In the genomic region with DNA sequence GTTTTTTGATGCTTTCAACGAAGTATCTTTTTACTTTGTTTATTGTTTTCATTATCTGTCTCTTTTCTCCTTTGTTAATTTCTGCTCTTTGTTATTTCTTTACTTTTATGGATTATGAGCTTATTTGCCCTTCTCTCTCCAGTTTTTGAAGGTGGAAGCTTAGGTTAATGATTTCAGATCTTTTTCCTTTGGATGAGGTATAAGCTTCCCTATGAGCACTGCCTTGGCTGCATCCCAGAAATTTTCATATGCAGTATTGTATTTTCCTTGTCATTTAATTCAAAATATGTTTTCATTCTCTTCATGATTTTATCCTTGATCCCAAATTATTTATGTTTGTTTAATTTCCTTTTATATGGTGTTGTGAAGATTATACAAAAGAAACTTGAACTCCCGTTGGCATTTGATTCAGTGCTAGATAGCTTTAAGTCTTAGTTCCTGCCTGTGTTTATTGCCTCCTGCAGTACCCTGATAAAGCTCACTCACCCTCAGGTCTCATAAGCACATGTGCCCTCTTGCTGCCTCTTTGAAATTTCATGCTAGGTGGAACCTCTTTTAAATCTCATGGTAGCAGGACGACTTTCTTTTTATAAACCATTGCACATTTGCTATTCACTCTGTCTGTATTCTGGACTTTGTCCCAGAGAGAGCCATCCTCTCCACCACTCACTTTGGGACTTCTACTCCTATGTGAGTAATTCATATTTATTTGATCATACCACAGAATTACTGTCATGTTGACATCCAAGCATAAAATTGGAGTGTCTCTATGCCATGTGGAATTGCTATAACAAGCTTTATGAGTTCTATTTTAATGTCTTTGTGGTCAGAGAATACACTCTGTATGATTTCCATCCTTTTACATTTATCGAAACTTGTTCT, we compare ENCODE assay signal across 25 cellular contexts. TPM values are rescaled to one million over a fixed set of nuclear protein-coding genes. Genes with fewer than 3 reads are reported as not detected.
DNase-seq lines count a peak whose midpoint lies in the region; ATAC-seq, FAIRE-seq and TF ChIP-seq lines count a peak whose summit lies in the region.
"Had no signal": no experiment of that assay in that cellular context is flagged by ENCODE, and none has a peak within 500 bp of the region (broad histone marks: within the 10 kb centered on the region; RNA-seq: fewer than 3 reads in every experiment).

No MANE protein-coding gene starts in this region.

- peak; percentile 45 for FAIRE-seq in H1 (lab: Jason Lieb, UNC)
- no peak for FAIRE-seq in pancreas (lab: Jason Lieb, UNC)
- FAIRE-seq: bronchial epithelial cell had no signal

- H3K79me2 ChIP-seq in PC-3 (ENCODE audit: low read length): no peaks in the 10 kb centered on the region
- no peaks in the 10 kb centered on the region for H3K79me2 ChIP-seq in H1 (ENCODE audit: control insufficient read depth in 1 of 2, insufficient read depth in 2 of 2, low read length in 2 of 2)
- H3K79me2 ChIP-seq: parathyroid adenoma had no signal

- no peak for TF ChIP-seq RAD21 in H1 (IDR thresholded peaks at IDR 0.05 in 1 of 2, conservative IDR thresholded peaks at IDR 0.05 in 1 of 2; ENCODE audit: low read depth in 2 of 2, low read length in 2 of 2)

- no peak overlapping the region for H3K4me3 ChIP-seq in PC-3 (ENCODE audit: low read length)
- no peak overlapping the region for H3K4me3 ChIP-seq in H1 (ENCODE audit: extremely low read depth in 1 of 4, insufficient read depth in 2 of 4, low read depth in 3 of 4, low read length in 4 of 4)
- H3K4me3 ChIP-seq in pancreas: no peak overlapping the region
- H3K4me3 ChIP-seq in testis: no peak overlapping the region
- H3K4me3 ChIP-seq: HAP-1, right atrium auricular region, SK-N-MC, spleen, stomach, tibial artery had no signal

- 77% methylated on average over 4 of the region's 4 CpGs; no CpG with 5 or more reads in 1 of the 2 experiments for WGBS in H1 (ENCODE audit: extremely low coverage in 1 of 2, insufficient coverage in 1 of 2, insufficient read length in 1 of 2, insufficient replicate concordance in 2 of 2, low coverage in 1 of 2, low lambda C conversion rate in 2 of 2, missing lambda C conversion rate in 1 of 2), 2 experiments
- WGBS in pancreas, 2 donors: 40 to 41% methylated on average over 4 of the region's 4 CpGs
- 84 to 91% methylated on average over 4 of the region's 4 CpGs for WGBS in testis, 2 donors

- no peak overlapping the region for H4K5ac ChIP-seq in H1 (ENCODE audit: insufficient read length, low read depth, low read length)

- H4K8ac ChIP-seq in H1 (ENCODE audit: extremely low read depth, insufficient read depth, low read length): no peak overlapping the region

- no peak overlapping the region for H4K91ac ChIP-seq in H1 (replicated peaks; ENCODE audit: insufficient read length, low read length)

- BruUV-seq in PC-3 (replicated peaks; lab: Mats Ljungman, UMichigan): no TSS peak

- no peaks in the 10 kb centered on the region for H3K9me2 ChIP-seq in PC-3 (replicated peaks; ENCODE audit: low read length)

- POLR2A ChIA-PET in PC-3 (lab: Charles Lee; ENCODE audit: unreplicated experiment): no interaction called here
- POLR2A ChIA-PET in H1 (lab: Charles Lee; ENCODE audit: partially characterized antibody): interaction anchor here (1.1 kb wide), 1 partner anchor 123 kb away, joined by 3 read pairs; no protein-coding TSS in a partner anchor

- H4K20me1 ChIP-seq in PC-3 (ENCODE audit: low read length) (no peaks in the 10 kb centered on the region), H1 (replicated peaks in 1 of 2; ENCODE audit: control insufficient read depth in 1 of 2, insufficient read depth in 2 of 2, low read length in 2 of 2) (no peaks in the 10 kb centered on the region)

- TF ChIP-seq EP300 in H1 (IDR thresholded peaks at IDR 0.05; ENCODE audit: borderline replicate concordance in 1 of 2, low read depth in 2 of 2, low read length in 2 of 2): no peak

- H3K18ac ChIP-seq in H1 (ENCODE audit: extremely low read depth, low read length): no peak overlapping the region

- no peaks in the 10 kb centered on the region for H3K23me2 ChIP-seq in H1 (ENCODE audit: low read depth, low read length)

- no peak overlapping the region for H2BK5ac ChIP-seq in H1 (ENCODE audit: low read depth, low read length)

- H3K4me1 ChIP-seq in PC-3 (ENCODE audit: insufficient read depth, low read length): peaks cover 19% of the 10 kb centered on the region
- H3K4me1 ChIP-seq in H1 (replicated peaks in 1 of 4; ENCODE audit: control insufficient read depth in 3 of 4, insufficient read depth in 4 of 4, low read length in 3 of 4): no peaks in the 10 kb centered on the region
- peaks cover 0 to 10% (median 8%) of the 10 kb centered on the region in 3 donors for H3K4me1 ChIP-seq in pancreas
- no peaks in the 10 kb centered on the region for H3K4me1 ChIP-seq in testis
- H3K4me1 ChIP-seq: BE2C, HAP-1, parathyroid adenoma, right atrium auricular region, spleen, stomach, tibial artery had no signal

- H3F3A ChIP-seq in PC-3 (ENCODE audit: low read length, unreplicated experiment): no peaks in the 10 kb centered on the region

- H3K36me3 ChIP-seq in PC-3 (ENCODE audit: low read depth, low read length): no peaks in the 10 kb centered on the region
- H3K36me3 ChIP-seq in H1 (ENCODE audit: control insufficient read depth in 2 of 4, insufficient read depth in 4 of 4, low read length in 3 of 4): no peaks in the 10 kb centered on the region
- H3K36me3 ChIP-seq in pancreas: no peaks in the 10 kb centered on the region
- H3K36me3 ChIP-seq in testis (ENCODE audit: low read depth, missing control alignments): no peaks in the 10 kb centered on the region
- H3K36me3 ChIP-seq: BE2C, HAP-1, right atrium auricular region, spleen, stomach, tibial artery had no signal

- no peak overlapping the region for H2AK5ac ChIP-seq in H1 (ENCODE audit: low read depth, low read length)

- no peaks in the 10 kb centered on the region for H3K79me1 ChIP-seq in H1 (ENCODE audit: low read depth, low read length)

- H2AFZ ChIP-seq in PC-3 (ENCODE audit: low read length): no peak overlapping the region
- H2AFZ ChIP-seq in H1 (ENCODE audit: low read length): no peak overlapping the region
- H2AFZ ChIP-seq: parathyroid adenoma had no signal

- no peak overlapping the region for H3K56ac ChIP-seq in H1 (replicated peaks; ENCODE audit: insufficient read length, low read depth, low read length)

- no peak overlapping the region for H2BK15ac ChIP-seq in H1 (ENCODE audit: low read length)

- H2BK20ac ChIP-seq in H1 (ENCODE audit: low read length): no peak overlapping the region

- H3K4ac ChIP-seq in H1 (replicated peaks; ENCODE audit: insufficient read length, low read depth, low read length): no peak overlapping the region

- TF ChIP-seq CTCF in PC-3 (conservative IDR thresholded peaks at IDR 0.05; ENCODE audit: low read depth, low read length) (no peak), H1 (IDR thresholded peaks at IDR 0.05; ENCODE audit: control extremely low read depth in 1 of 3, insufficient read depth in 1 of 3, low read depth in 1 of 3, low read length in 3 of 3) (no peak), pancreas (IDR thresholded peaks at IDR 0.05) (no peak), testis (IDR thresholded peaks at IDR 0.05) (no peak)

- H2BK12ac ChIP-seq in H1 (ENCODE audit: low read depth, low read length): no peak overlapping the region

- ATAC-seq in PC-3 (peak; percentile 69), pancreas (peak; percentile 87 to 96 (median 91))
- ATAC-seq in stimulated activated naive CD8-positive, alpha-beta T cell treated with anti-CD3 and anti-CD28 coated beads, Interleukin-15, Interleukin-2, amounts not matched to agents 100 U/mL and 50 U/mL, for 24 hours: no peak
- ATAC-seq: activated naive CD4-positive, alpha-beta T cell treated with anti-CD3 and anti-CD28 coated beads, Interleukin-2, amount 50 U/mL, for 72 hours; T-helper 17 cell had no signal

- TF ChIP-seq POLR2A in H1 (IDR thresholded peaks at IDR 0.05; ENCODE audit: control extremely low read depth in 1 of 2, low read depth in 2 of 2, low read length in 2 of 2) (no peak), testis (IDR thresholded peaks at IDR 0.05) (no peak)

- peak; percentile 23 for DNase-seq in GF-D8 (lab: John Stamatoyannopoulos, UW)
- peak; percentile 23 for DNase-seq in PC-3
- DNase-seq in H1 (ENCODE audit: low read depth in 1 of 2, low spot score in 2 of 2): no peak
- no peak for DNase-seq in pancreas
- DNase-seq in NCI-H2107 (lab: John Stamatoyannopoulos, UW): no peak
- no peak for DNase-seq in stimulated activated naive CD8-positive, alpha-beta T cell treated with anti-CD3 and anti-CD28 coated beads, Interleukin-15, Interleukin-2, amounts not matched to agents 100 U/mL and 50 U/mL, for 24 hours
- DNase-seq in testis: no peak
- DNase-seq: activated effector memory CD4-positive, alpha-beta T cell treated with Interleukin-2 at 50 U/mL for 16 hours; activated T-cell treated with anti-CD3 and anti-CD28 coated beads, Interleukin-2, amount 50 U/mL, for 1 hour; BE2C; immature natural killer cell; mammary epithelial cell; NCI-H1694; NCI-H510A treated with DMSO at 0.1 percent for 48 hours; spleen; stimulated activated CD8-positive, alpha-beta memory T cell treated with anti-CD3 and anti-CD28 coated beads, Interleukin-4, amount 100 ng/mL, for 48 hours; stomach; T-helper 17 cell; tibial artery had no signal

- H3K9me3 ChIP-seq in PC-3 (ENCODE audit: low read length): 0 out of 2 replicates have a peak, but pooled peaks cover 3% of the 10 kb centered on the region
- peaks cover 6 to 7% of the 10 kb centered on the region in 2 experiments; a peak in 1 of 4 replicates for H3K9me3 ChIP-seq in H1 (ENCODE audit: insufficient read depth in 2 of 2, low read depth in 1 of 2, low read length in 1 of 2)
- no peaks in the 10 kb centered on the region for H3K9me3 ChIP-seq in pancreas
- H3K9me3 ChIP-seq in testis: no peaks in the 10 kb centered on the region
- H3K9me3 ChIP-seq: BE2C had no signal

- H3K4me2 ChIP-seq in PC-3 (ENCODE audit: low read length) (no peak overlapping the region), H1 (ENCODE audit: insufficient read depth in 1 of 2, low read depth in 2 of 2, low read length in 2 of 2) (no peak overlapping the region)

- H3K14ac ChIP-seq in H1 (ENCODE audit: insufficient read length): no peak overlapping the region

- intact Hi-C loops in PC-3 (cut with micrococcal nuclease): no loop called here
- intact Hi-C loops in pancreas (cut with DNase I): no loop called here
- intact Hi-C loops in testis (cut with DNase I; ENCODE audit: low total_unique reads): no loop called here

- no peak overlapping the region for H2BK120ac ChIP-seq in H1 (replicated peaks; ENCODE audit: low read depth, low read length)

- no peaks in the 10 kb centered on the region for H3K27me3 ChIP-seq in PC-3 (ENCODE audit: low read length)
- H3K27me3 ChIP-seq in H1 (replicated peaks in 1 of 4; ENCODE audit: control insufficient read depth in 3 of 4, extremely low read depth in 1 of 4, insufficient read depth in 3 of 4, low read length in 3 of 4): no peaks in the 10 kb centered on the region
- H3K27me3 ChIP-seq in pancreas: no peaks in the 10 kb centered on the region
- no peaks in the 10 kb centered on the region for H3K27me3 ChIP-seq in testis
- H3K27me3 ChIP-seq: BE2C, right atrium auricular region, spleen, stomach, tibial artery had no signal

- CTCF ChIA-PET in PC-3 (lab: Charles Lee) (interaction anchor here (0.6 kb wide), 1 partner anchor 1160 kb away, joined by 4 read pairs; no protein-coding TSS in a partner anchor), H1 (lab: Charles Lee; ENCODE audit: partially characterized antibody) (interaction anchor here (0.5 to 1.1 kb wide), 4 partner anchors 12 to 759 kb away, joined by 3 to 4 read pairs (median 3); no protein-coding TSS in a partner anchor)

- H3K27ac ChIP-seq in PC-3 (ENCODE audit: low read length): no peak overlapping the region
- no peak overlapping the region for H3K27ac ChIP-seq in H1 (ENCODE audit: low read depth, low read length)
- peak overlapping the region in 1 of 4 donors; percentile 14 for H3K27ac ChIP-seq in pancreas
- no peak overlapping the region for H3K27ac ChIP-seq in testis
- H3K27ac ChIP-seq: parathyroid adenoma, right atrium auricular region, SK-N-MC, stomach, tibial artery had no signal

- no peak overlapping the region for H3K9ac ChIP-seq in PC-3 (ENCODE audit: low read length)
- H3K9ac ChIP-seq in H1 (replicated peaks in 1 of 4; ENCODE audit: extremely low read depth in 1 of 4, low read depth in 3 of 4, low read length in 3 of 4): no peak overlapping the region
- H3K9ac ChIP-seq: parathyroid adenoma had no signal

- H3K23ac ChIP-seq in H1 (ENCODE audit: insufficient read length): no peak overlapping the region

RNA-seq across cellular contexts. Expression of a gene that starts 23.0 kb away (rescaled TPM):
- 10.4 and 10.7 TPM in 2 replicates for total RNA-seq in PC-3 (2014; rRNA removed)
- 12.8 and 13.3 TPM in 2 replicates for total RNA-seq in H1 (2021; fragmentation: NEBNext Ultra II Directional; extraction: Animal tissue kit (Norgen Biotek cat#: 25700))
- polyA plus RNA-seq in H1 (2011; rRNA removed): 8.2 and 9.3 TPM in 2 replicates
- polyA plus RNA-seq in H1 (2011; cell fraction: cytosol; rRNA removed): 10.5 TPM
- 9.2 TPM for polyA plus RNA-seq in H1 (2011; cell fraction: nucleus; rRNA removed)
- 9.1 to 11.0 TPM (median 10.1 TPM) in 4 replicates for polyA plus RNA-seq in H1 (2012, experiment 1 of 2)
- polyA plus RNA-seq in H1 (2012, experiment 2 of 2): 2.8 TPM
- polyA plus RNA-seq in H1 (2013, experiment 1 of 2): 10.7 TPM
- polyA plus RNA-seq in H1 (2013, experiment 2 of 2): 11.5 TPM
- polyA minus RNA-seq in H1 (2011; rRNA and poly(A)+ RNA removed): 13.1 and 18.0 TPM in 2 replicates
- polyA minus RNA-seq in H1 (2011; cell fraction: cytosol; rRNA and poly(A)+ RNA removed): 10.3 TPM
- 11.0 TPM for polyA minus RNA-seq in H1 (2011; cell fraction: nucleus; rRNA and poly(A)+ RNA removed)
- total RNA-seq in pancreas: 10 to 100 TPM in 1 of 6 donors, 1 to 10 TPM in 5; 3.5 to 10.3 (median 4.5) TPM
- 1 to 10 TPM; 1.8 to 4.9 TPM for polyA plus RNA-seq in pancreas
- total RNA-seq in testis: 10 to 100 TPM; 59.0 to 91.6 TPM
- polyA plus RNA-seq in testis (ENCODE audit: insufficient read depth, low read depth, low replicate concordance): 209 TPM

RNA-seq across cellular contexts. Expression of a gene that starts 28.1 kb away (rescaled TPM):
- total RNA-seq in PC-3 (2014; rRNA removed) (21.1 and 25.2 TPM in 2 replicates), pancreas (10 to 100 TPM; 23.5 to 56.4 (median 33.0) TPM), testis (10 to 100 TPM; 32.5 to 36.5 TPM)
- 269 and 283 TPM in 2 replicates for total RNA-seq in H1 (2021; fragmentation: NEBNext Ultra II Directional; extraction: Animal tissue kit (Norgen Biotek cat#: 25700))
- polyA plus RNA-seq in H1 (2011; rRNA removed) (152 and 176 TPM in 2 replicates), pancreas (10 to 100 TPM; 17.0 to 21.2 TPM), testis (ENCODE audit: insufficient read depth, low read depth, low replicate concordance) (65.2 TPM)
- polyA plus RNA-seq in H1 (2011; cell fraction: cytosol; rRNA removed): 145 TPM
- 106 TPM for polyA plus RNA-seq in H1 (2011; cell fraction: nucleus; rRNA removed)
- polyA plus RNA-seq in H1 (2012, experiment 1 of 2): 142 to 251 TPM (median 183 TPM) in 4 replicates
- 36.0 TPM for polyA plus RNA-seq in H1 (2012, experiment 2 of 2)
- 137 TPM for polyA plus RNA-seq in H1 (2013, experiment 1 of 2)
- polyA plus RNA-seq in H1 (2013, experiment 2 of 2): 152 TPM
- 452 and 550 TPM in 2 replicates for polyA minus RNA-seq in H1 (2011; rRNA and poly(A)+ RNA removed)
- polyA minus RNA-seq in H1 (2011; cell fraction: cytosol; rRNA and poly(A)+ RNA removed): 148 TPM
- 213 TPM for polyA minus RNA-seq in H1 (2011; cell fraction: nucleus; rRNA and poly(A)+ RNA removed)

Comparison
In these comparisons a context has a peak if more than half of its experiments do, and no peak if none do; other contexts are left out.
1. DNase-seq: peak in GF-D8 (single experiment) and PC-3 (single experiment); none in H1 (0 of 2), pancreas (0 of 6), NCI-H2107 (single experiment), stimulated activated naive CD8-positive, alpha-beta T cell treated with anti-CD3 and anti-CD28 coated beads, Interleukin-15, Interleukin-2, amounts not matched to agents 100 U/mL and 50 U/mL, for 24 hours (single experiment) and testis (single experiment).